19 cellular contexts compared by ENCODE assay signal in genomic region chrX:40863671-40864070, GRCh38.
"Had no signal": no experiment of that assay in that cellular context is flagged by ENCODE, and none has a peak within 500 bp of the region (broad histone marks: within the 10 kb centered on the region; RNA-seq: fewer than 3 reads in every experiment).

No MANE protein-coding gene starts in this region.

- H3K27me3 ChIP-seq: right lobe of liver had no signal

- ATAC-seq: effector memory CD8-positive, alpha-beta T cell; heart right ventricle; naive thymus-derived CD4-positive, alpha-beta T cell; psoas muscle; right lobe of liver; stimulated activated effector memory CD8-positive, alpha-beta T cell treated with anti-CD3 and anti-CD28 coated beads, Interleukin-12 subunit alpha, Interleukin-12 subunit beta, amount 100 ng/mL, for 72 hours; stimulated activated naive CD8-positive, alpha-beta T cell treated with anti-CD3 and anti-CD28 coated beads, Interleukin-15, amount 100 ng/mL, for 72 hours had no signal

- H3K9me3 ChIP-seq: right lobe of liver, thoracic aorta had no signal

- H3K27ac ChIP-seq: epithelial cell of prostate, esophagus muscularis mucosa, heart right ventricle, psoas muscle, right lobe of liver, thoracic aorta had no signal

- H3K4me3 ChIP-seq: esophagus muscularis mucosa, heart right ventricle, psoas muscle, right lobe of liver, thoracic aorta had no signal

- H3K36me3 ChIP-seq: esophagus muscularis mucosa, heart right ventricle, right lobe of liver, thoracic aorta had no signal

- DNase-seq: effector memory CD8-positive, alpha-beta T cell; foreskin melanocyte; heart right ventricle; hypothalamus; kidney glomerular epithelial cell; mammary epithelial cell; naive thymus-derived CD4-positive, alpha-beta T cell; nephron progenitor cell; psoas muscle; retina; right lobe of liver; stimulated activated CD4-positive, alpha-beta T cell treated with anti-CD3 and anti-CD28 coated beads, Interleukin-4, amount 100 ng/mL, for 1 hour; stimulated activated CD8-positive, alpha-beta memory T cell treated with anti-CD3 and anti-CD28 coated beads, Interleukin-4, amount 100 ng/mL, for 48 hours; stimulated activated naive CD8-positive, alpha-beta T cell treated with anti-CD3 and anti-CD28 coated beads, Interleukin-15, amount 100 ng/mL, for 72 hours; trophoblast cell had no signal

- H3K4me1 ChIP-seq: right lobe of liver had no signal
